ENCODE assay signal across 30 cellular contexts in the genomic region with DNA sequence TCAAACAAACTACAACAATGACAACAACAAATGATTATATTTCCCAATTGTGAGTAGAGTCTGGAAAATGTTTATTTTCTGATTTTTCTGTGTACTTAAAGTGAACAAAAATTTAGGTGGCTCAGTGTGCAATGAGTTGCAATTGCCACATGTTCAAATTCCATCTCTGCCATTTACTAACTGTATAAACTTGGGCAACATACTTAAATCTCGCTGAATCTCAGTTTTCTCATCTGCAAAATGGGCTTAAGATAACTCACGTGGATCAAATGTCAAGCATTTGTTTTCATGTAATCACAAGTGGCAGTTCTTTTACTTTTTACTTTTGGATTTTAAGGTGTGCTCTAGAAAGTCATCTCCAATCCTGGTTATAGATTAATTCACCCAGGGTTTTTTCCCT.
"Had no signal": no experiment of that assay in that cellular context is flagged by ENCODE, and none has a peak within 500 bp of the region (broad histone marks: within the 10 kb centered on the region; RNA-seq: fewer than 3 reads in every experiment).

No MANE protein-coding gene starts in this region.

- H3K9me3 ChIP-seq: ovary, psoas muscle, spleen, suprapubic skin, testis, tibial artery, upper lobe of left lung, vagina had no signal

- DNase-seq: naive thymus-derived CD4-positive, alpha-beta T cell; natural killer cell; occipital lobe; ovary; posterior cingulate gyrus; psoas muscle; right cardiac atrium; spleen; stimulated activated CD4-positive, alpha-beta T cell treated with anti-CD3 and anti-CD28 coated beads, Interleukin-12 subunit alpha, Interleukin-12 subunit beta, amount 100 ng/mL, for 4 hours; stimulated activated CD4-positive, alpha-beta T cell treated with anti-CD3 and anti-CD28 coated beads, Interleukin-1b, Interleukin-23, amount 100 ng/mL, for 48 hours; stimulated activated CD4-positive, alpha-beta T cell treated with anti-CD3 and anti-CD28 coated beads, Interleukin-4, amount 100 ng/mL, for 1 hour; stimulated activated CD4-positive, alpha-beta T cell treated with anti-CD3 and anti-CD28 coated beads, Interleukin-4, amount 100 ng/mL, for 4 hours; stimulated activated CD8-positive, alpha-beta memory T cell treated with anti-CD3 and anti-CD28 coated beads, Interleukin-4, amount 100 ng/mL, for 48 hours; stimulated activated naive CD4-positive, alpha-beta T cell; stimulated activated naive CD8-positive, alpha-beta T cell treated with anti-CD3 and anti-CD28 coated beads, Interleukin-15, amount 100 ng/mL, for 72 hours; stimulated activated naive CD8-positive, alpha-beta T cell treated with anti-CD3 and anti-CD28 coated beads, Interleukin-15, Interleukin-2, amounts not matched to agents 100 U/mL and 50 U/mL, for 24 hours; substantia nigra; testis; tibial artery; trophoblast cell; upper lobe of left lung had no signal

- H3K4me3 ChIP-seq: neural progenitor cell, ovary, psoas muscle, skin epidermis, smooth muscle cell, spleen, suprapubic skin, testis, tibial artery, upper lobe of left lung, vagina had no signal

- H3K36me3 ChIP-seq: neural progenitor cell, ovary, spleen, suprapubic skin, tibial artery, upper lobe of left lung, vagina had no signal

- H3K27ac ChIP-seq: neural progenitor cell, ovary, parathyroid adenoma, psoas muscle, skin epidermis, spleen, suprapubic skin, testis, tibial artery, upper lobe of left lung, vagina had no signal

- H3K79me2 ChIP-seq: parathyroid adenoma had no signal

- H3K9ac ChIP-seq: neural progenitor cell, parathyroid adenoma had no signal

- H3K4me2 ChIP-seq: neural progenitor cell, smooth muscle cell had no signal

- H3K27me3 ChIP-seq: neural progenitor cell, ovary, spleen, suprapubic skin, testis, tibial artery, upper lobe of left lung, vagina had no signal

- ATAC-seq: naive thymus-derived CD4-positive, alpha-beta T cell; natural killer cell; psoas muscle; right cardiac atrium; sciatic nerve; stimulated activated memory B cell treated with anti-CD40 and anti-IgM and Interleukin-4, amounts not matched to agents 10 μg/mL and 1 μg/mL and 100 μg/mL, for 72 hours; stimulated activated naive CD8-positive, alpha-beta T cell treated with anti-CD3 and anti-CD28 coated beads, Interleukin-15, amount 100 ng/mL, for 72 hours; stimulated activated naive CD8-positive, alpha-beta T cell treated with anti-CD3 and anti-CD28 coated beads, Interleukin-15, Interleukin-2, amounts not matched to agents 100 U/mL and 50 U/mL, for 24 hours had no signal

- FAIRE-seq: urothelium cell line had no signal

- H2AFZ ChIP-seq: neural progenitor cell, parathyroid adenoma had no signal

- H3K4me1 ChIP-seq: neural progenitor cell, parathyroid adenoma, suprapubic skin, testis, upper lobe of left lung had no signal
